In the genomic region with DNA sequence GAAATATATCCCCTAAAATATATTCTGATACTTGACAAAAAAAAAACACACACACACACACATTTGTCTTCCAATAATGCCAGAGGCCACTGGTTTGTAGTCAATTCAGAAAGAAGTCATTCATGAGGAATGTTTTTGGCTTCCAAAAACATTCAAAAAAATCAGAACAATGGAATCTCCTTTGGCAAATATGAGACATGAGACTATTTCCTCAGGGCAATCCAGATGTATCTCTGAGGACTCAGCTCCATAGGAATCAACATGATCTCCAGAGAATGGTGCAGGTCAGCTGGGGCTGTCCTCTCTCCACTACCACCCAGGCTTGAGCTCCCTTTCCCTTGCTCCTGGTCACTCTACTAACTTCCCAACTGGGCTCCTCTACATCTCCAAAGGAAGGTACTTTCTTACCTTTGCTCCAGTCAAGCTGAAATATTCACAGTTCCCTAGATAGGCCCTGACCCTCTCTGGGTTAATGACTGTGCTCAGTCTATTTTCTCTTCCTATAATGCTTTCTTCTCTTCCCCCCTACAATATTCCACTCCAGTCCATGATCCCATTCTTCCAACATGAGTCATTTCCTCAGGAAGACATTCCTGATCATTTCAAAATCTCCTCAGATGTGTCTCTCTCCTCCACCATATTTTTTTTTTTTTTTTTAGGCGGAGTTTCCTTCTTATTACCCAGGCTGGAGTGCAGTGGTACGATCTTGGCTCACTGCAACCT, we compare ENCODE assay signal across 15 cellular contexts.
DNase-seq lines count a peak whose midpoint lies in the region; ATAC-seq, FAIRE-seq and TF ChIP-seq lines count a peak whose summit lies in the region.
"Had no signal": no experiment of that assay in that cellular context is flagged by ENCODE, and none has a peak within 500 bp of the region (broad histone marks: within the 10 kb centered on the region; RNA-seq: fewer than 3 reads in every experiment).

No MANE protein-coding gene starts in this region.

- CTCF ChIA-PET in endothelial cell of umbilical vein (lab: Charles Lee), result interaction anchor here (0.5 to 3.7 kb wide), 8 partner anchors 22 to 184 kb away, joined by 3 to 32 read pairs (median 5); no protein-coding TSS in a partner anchor

- H3K4me3 Mint-ChIP-seq in osteocyte (ENCODE audit: unreplicated experiment), result no peak overlapping the region
- H3K4me3 Mint-ChIP-seq: naive B cell had no signal

- peak overlapping the region; percentile 62 for H3K4me2 ChIP-seq in endothelial cell of umbilical vein (ENCODE audit: insufficient read depth, low read length)

- no peak for TF ChIP-seq POLR2A in endothelial cell of umbilical vein (IDR thresholded peaks at IDR 0.05; ENCODE audit: low read depth, low read length)

- no peak overlapping the region for H3K4me3 ChIP-seq in endothelial cell of umbilical vein (replicated peaks in 1 of 3; ENCODE audit: insufficient read depth in 1 of 3, low read depth in 1 of 3, low read length in 3 of 3)
- H3K4me3 ChIP-seq: body of pancreas had no signal

- no peaks in the 10 kb centered on the region for H3K79me2 ChIP-seq in endothelial cell of umbilical vein (ENCODE audit: control insufficient read depth, insufficient read depth, low read length)

- H3K27ac ChIP-seq in endothelial cell of umbilical vein (ENCODE audit: insufficient read depth, low read depth, low read length), result peak overlapping the region; percentile 96
- H3K27ac ChIP-seq: body of pancreas had no signal

- intact Hi-C loops in endothelial cell of umbilical vein (cut with micrococcal nuclease), result loop anchor here (1.0 to 5.0 kb wide), 8 partner anchors 45 to 1483 kb away; partner anchors contain the start of gene MEIS1

- TSS peak; percentile 82 for BruUV-seq in endothelial cell of umbilical vein (replicated peaks; lab: Mats Ljungman, UMichigan)

- no peaks in the 10 kb centered on the region for H3K9me1 ChIP-seq in endothelial cell of umbilical vein (replicated peaks; ENCODE audit: control insufficient read depth, extremely low read depth, insufficient read depth, low read length)

- no peaks in the 10 kb centered on the region for H3K36me3 ChIP-seq in endothelial cell of umbilical vein (ENCODE audit: control insufficient read depth in 2 of 2, extremely low read depth in 1 of 2, insufficient read depth in 2 of 2, low read length in 2 of 2)

- no peaks in the 10 kb centered on the region for H3K36me3 Mint-ChIP-seq in osteocyte (ENCODE audit: unreplicated experiment)
- H3K36me3 Mint-ChIP-seq: naive B cell had no signal

- POLR2A ChIA-PET in endothelial cell of umbilical vein (lab: Charles Lee), result interaction anchor here (0.7 to 1.3 kb wide), 2 partner anchors 45 to 1490 kb away, joined by 4 to 10 read pairs; no protein-coding TSS in a partner anchor

- no peaks in the 10 kb centered on the region for H4K20me1 ChIP-seq in endothelial cell of umbilical vein (replicated peaks; ENCODE audit: control insufficient read depth, extremely low read depth, insufficient read depth, low read length)

- dilution Hi-C loops in endothelial cell of umbilical vein (cut with MboI; ENCODE audit: extremely low pct_ligation_motif_present, low sequenced_read_pairs), result no loop called here

- TF ChIP-seq CTCF in endothelial cell of umbilical vein (IDR thresholded peaks at IDR 0.05; ENCODE audit: extremely low read depth in 1 of 2, insufficient read depth in 1 of 2, low read depth in 1 of 2, low read length in 2 of 2) (no peak), osteocyte (IDR thresholded peaks at IDR 0.05) (no peak)

- peak overlapping the region; percentile 25 for H2AFZ ChIP-seq in endothelial cell of umbilical vein (ENCODE audit: low read depth, low read length)

- H3K27me3 Mint-ChIP-seq in osteocyte (ENCODE audit: unreplicated experiment), result no peaks in the 10 kb centered on the region

- H3K9me3 ChIP-seq in endothelial cell of umbilical vein (replicated peaks; ENCODE audit: control insufficient read depth, insufficient read depth, low read length), result no peaks in the 10 kb centered on the region
- H3K9me3 ChIP-seq: body of pancreas had no signal

- FAIRE-seq in endothelial cell of umbilical vein (lab: Jason Lieb, UNC), result peak; percentile 71
- FAIRE-seq: D721Med had no signal

- no peaks in the 10 kb centered on the region for H3K27me3 ChIP-seq in endothelial cell of umbilical vein (ENCODE audit: control insufficient read depth in 2 of 2, insufficient read depth in 2 of 2, low read length in 2 of 2)
- H3K27me3 ChIP-seq: body of pancreas had no signal

- ATAC-seq in GM18870 (IDR thresholded peaks at IDR 0.05; ENCODE audit: unreplicated experiment), result no peak
- no peak for ATAC-seq in HG03378 (IDR thresholded peaks at IDR 0.05; ENCODE audit: unreplicated experiment)
- ATAC-seq: body of pancreas had no signal

- peak overlapping the region; percentile 95 for H3K27ac Mint-ChIP-seq in osteocyte (ENCODE audit: unreplicated experiment)

- H3K4me1 ChIP-seq in endothelial cell of umbilical vein (ENCODE audit: control insufficient read depth, extremely low read depth, insufficient read depth, low read length), result peaks cover 28% of the 10 kb centered on the region
- H3K4me1 ChIP-seq: body of pancreas had no signal

- H3K4me1 Mint-ChIP-seq in osteocyte (ENCODE audit: unreplicated experiment), result peaks cover 48% of the 10 kb centered on the region
- H3K4me1 Mint-ChIP-seq: naive B cell had no signal

- DNase-seq in COLO829 (ENCODE audit: low spot score) (peak; percentile 94), RKO (ENCODE audit: low spot score) (peak; percentile 56), endothelial cell of umbilical vein (ENCODE audit: low read depth, low spot score) (peak; percentile 90), osteocyte (ENCODE audit: extremely low spot score, unreplicated experiment) (no peak), NOMO-1 treated with dmso at 0.1 percent for 144 hours (lab: John Stamatoyannopoulos, UW; ENCODE audit: unreplicated experiment) (no peak), NCI-H526 (lab: John Stamatoyannopoulos, UW) (no peak)
- DNase-seq: body of pancreas; hypothalamus; naive B cell; NCI-H2171 treated with DMSO at 0.1 percent for 48 hours; stimulated activated CD4-positive, alpha-beta T cell treated with anti-CD3 and anti-CD28 coated beads, Interleukin-2, amount 100 ng/mL, for 24 hours; substantia nigra had no signal

- no peaks in the 10 kb centered on the region for H3K9me3 Mint-ChIP-seq in osteocyte (ENCODE audit: unreplicated experiment)

- peak overlapping the region; percentile 81 for H3K9ac ChIP-seq in endothelial cell of umbilical vein (replicated peaks; ENCODE audit: extremely low read depth, insufficient read depth, low read length)

TF ChIP-seq in endothelial cell of umbilical vein, 7 proteins besides CTCF, POLR2A, EP300 and RAD21:
- TF ChIP-seq EZH2 (IDR thresholded peaks at IDR 0.05; ENCODE audit: borderline replicate concordance, low read depth, low read length, severe bottlenecking) (no peak), GATA2 (IDR thresholded peaks at IDR 0.05; ENCODE audit: insufficient read depth, insufficient read length, low read depth, low read length) (peak; percentile 56), FOS (IDR thresholded peaks at IDR 0.05; ENCODE audit: borderline replicate concordance, insufficient read depth, low read length) (peak; percentile 14), JUN (IDR thresholded peaks at IDR 0.05; ENCODE audit: borderline replicate concordance, insufficient read depth, insufficient read length, low read depth) (peak; percentile 86), MYC (IDR thresholded peaks at IDR 0.05; ENCODE audit: low read depth, low read length) (no peak), POLR2AphosphoS5 (IDR thresholded peaks at IDR 0.05; ENCODE audit: insufficient read depth, low read depth, low read length) (peak; percentile 58), MAX (IDR thresholded peaks at IDR 0.05; ENCODE audit: insufficient read depth, insufficient read length) (no peak)

Comparison
In these comparisons a context has a peak if more than half of its experiments do, and no peak if none do; other contexts are left out.
1. DNase-seq: peak in COLO829 (single experiment), RKO (single experiment) and endothelial cell of umbilical vein (single experiment); none in osteocyte (single experiment), NOMO-1 treated with dmso at 0.1 percent for 144 hours (single experiment) and NCI-H526 (0 of 2).